ENCODE assay signal across 2 cellular contexts in genomic region chr9:5514608-5515260, GRCh38.
TF ChIP-seq lines count a peak whose summit lies in the region.

No MANE protein-coding gene starts in this region.

TF ChIP-seq in SK-N-SH, 30 proteins besides CTCF, POLR2A, EP300 and RAD21 (continued from another document):
- no peak for TF ChIP-seq MAX (IDR thresholded peaks at IDR 0.05; ENCODE audit: low read depth)
- TF ChIP-seq RCOR1 (IDR thresholded peaks at IDR 0.05; ENCODE audit: low read length): no peak
- no peak for TF ChIP-seq FOXM1 (IDR thresholded peaks at IDR 0.05; ENCODE audit: low read depth)
- TF ChIP-seq NRF1 (IDR thresholded peaks at IDR 0.05; ENCODE audit: low read depth, low read length): no peak
- TF ChIP-seq FOXJ3 (CRISPR knock-in tag; IDR thresholded peaks at IDR 0.05): no peak
- TF ChIP-seq USF2 (IDR thresholded peaks at IDR 0.05; ENCODE audit: borderline replicate concordance, low read depth, low read length): no peak
- TF ChIP-seq RXRA (IDR thresholded peaks at IDR 0.05; ENCODE audit: borderline replicate concordance, low read depth): no peak
- no peak for TF ChIP-seq RFX5 (IDR thresholded peaks at IDR 0.05; ENCODE audit: low read length)
TF ChIP-seq in SK-N-SH: peak in this region for 0.

TF ChIP-seq in SK-N-SH treated with all-trans-retinoic acid at 6 μM for 48 hours, 23 proteins besides CTCF, POLR2A, EP300 and RAD21 (continued from another document):
- TF ChIP-seq, protein P1, sequence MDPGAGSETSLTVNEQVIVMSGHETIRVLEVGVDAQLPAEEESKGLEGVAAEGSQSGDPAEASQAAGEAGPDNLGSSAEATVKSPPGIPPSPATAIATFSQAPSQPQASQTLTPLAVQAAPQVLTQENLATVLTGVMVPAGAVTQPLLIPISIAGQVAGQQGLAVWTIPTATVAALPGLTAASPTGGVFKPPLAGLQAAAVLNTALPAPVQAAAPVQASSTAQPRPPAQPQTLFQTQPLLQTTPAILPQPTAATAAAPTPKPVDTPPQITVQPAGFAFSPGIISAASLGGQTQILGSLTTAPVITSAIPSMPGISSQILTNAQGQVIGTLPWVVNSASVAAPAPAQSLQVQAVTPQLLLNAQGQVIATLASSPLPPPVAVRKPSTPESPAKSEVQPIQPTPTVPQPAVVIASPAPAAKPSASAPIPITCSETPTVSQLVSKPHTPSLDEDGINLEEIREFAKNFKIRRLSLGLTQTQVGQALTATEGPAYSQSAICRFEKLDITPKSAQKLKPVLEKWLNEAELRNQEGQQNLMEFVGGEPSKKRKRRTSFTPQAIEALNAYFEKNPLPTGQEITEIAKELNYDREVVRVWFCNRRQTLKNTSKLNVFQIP (CRISPR knock-in tag; IDR thresholded peaks at IDR 0.05; ENCODE audit: borderline replicate concordance, low read depth): no peak
- TF ChIP-seq PPARA (CRISPR knock-in tag; IDR thresholded peaks at IDR 0.05; ENCODE audit: borderline replicate concordance) (no peak), RARB (CRISPR knock-in tag; IDR thresholded peaks at IDR 0.05) (no peak), TCF4 (CRISPR knock-in tag; IDR thresholded peaks at IDR 0.05; ENCODE audit: borderline replicate concordance) (no peak), OSR1 (CRISPR knock-in tag; IDR thresholded peaks at IDR 0.05) (no peak), ZNF8 (CRISPR knock-in tag; IDR thresholded peaks at IDR 0.05) (no peak), ARNTL (CRISPR knock-in tag; IDR thresholded peaks at IDR 0.05; ENCODE audit: borderline replicate concordance, low read depth) (no peak), GLIS3 (CRISPR knock-in tag; IDR thresholded peaks at IDR 0.05) (no peak), ZFP30 (CRISPR knock-in tag; IDR thresholded peaks at IDR 0.05) (no peak), BACH2 (CRISPR knock-in tag; IDR thresholded peaks at IDR 0.05; ENCODE audit: borderline replicate concordance) (no peak), TSHZ2 (CRISPR knock-in tag; IDR thresholded peaks at IDR 0.05) (no peak)
- TF ChIP-seq, protein P2, sequence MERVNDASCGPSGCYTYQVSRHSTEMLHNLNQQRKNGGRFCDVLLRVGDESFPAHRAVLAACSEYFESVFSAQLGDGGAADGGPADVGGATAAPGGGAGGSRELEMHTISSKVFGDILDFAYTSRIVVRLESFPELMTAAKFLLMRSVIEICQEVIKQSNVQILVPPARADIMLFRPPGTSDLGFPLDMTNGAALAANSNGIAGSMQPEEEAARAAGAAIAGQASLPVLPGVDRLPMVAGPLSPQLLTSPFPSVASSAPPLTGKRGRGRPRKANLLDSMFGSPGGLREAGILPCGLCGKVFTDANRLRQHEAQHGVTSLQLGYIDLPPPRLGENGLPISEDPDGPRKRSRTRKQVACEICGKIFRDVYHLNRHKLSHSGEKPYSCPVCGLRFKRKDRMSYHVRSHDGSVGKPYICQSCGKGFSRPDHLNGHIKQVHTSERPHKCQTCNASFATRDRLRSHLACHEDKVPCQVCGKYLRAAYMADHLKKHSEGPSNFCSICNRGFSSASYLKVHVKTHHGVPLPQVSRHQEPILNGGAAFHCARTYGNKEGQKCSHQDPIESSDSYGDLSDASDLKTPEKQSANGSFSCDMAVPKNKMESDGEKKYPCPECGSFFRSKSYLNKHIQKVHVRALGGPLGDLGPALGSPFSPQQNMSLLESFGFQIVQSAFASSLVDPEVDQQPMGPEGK (CRISPR knock-in tag; IDR thresholded peaks at IDR 0.05; ENCODE audit: borderline replicate concordance): no peak
- TF ChIP-seq, protein P3, sequence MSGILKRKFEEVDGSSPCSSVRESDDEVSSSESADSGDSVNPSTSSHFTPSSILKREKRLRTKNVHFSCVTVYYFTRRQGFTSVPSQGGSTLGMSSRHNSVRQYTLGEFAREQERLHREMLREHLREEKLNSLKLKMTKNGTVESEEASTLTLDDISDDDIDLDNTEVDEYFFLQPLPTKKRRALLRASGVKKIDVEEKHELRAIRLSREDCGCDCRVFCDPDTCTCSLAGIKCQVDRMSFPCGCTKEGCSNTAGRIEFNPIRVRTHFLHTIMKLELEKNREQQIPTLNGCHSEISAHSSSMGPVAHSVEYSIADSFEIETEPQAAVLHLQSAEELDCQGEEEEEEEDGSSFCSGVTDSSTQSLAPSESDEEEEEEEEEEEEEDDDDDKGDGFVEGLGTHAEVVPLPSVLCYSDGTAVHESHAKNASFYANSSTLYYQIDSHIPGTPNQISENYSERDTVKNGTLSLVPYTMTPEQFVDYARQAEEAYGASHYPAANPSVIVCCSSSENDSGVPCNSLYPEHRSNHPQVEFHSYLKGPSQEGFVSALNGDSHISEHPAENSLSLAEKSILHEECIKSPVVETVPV (CRISPR knock-in tag; IDR thresholded peaks at IDR 0.05): no peak
